13 cellular contexts compared by ENCODE assay signal in genomic region chr20:63254237-63254535, GRCh38. TPM values are rescaled to one million over a fixed set of nuclear protein-coding genes. Genes with fewer than 3 reads are reported as not detected.
DNase-seq lines count a peak whose midpoint lies in the region; ATAC-seq and TF ChIP-seq lines count a peak whose summit lies in the region.
"Had no signal": no experiment of that assay in that cellular context is flagged by ENCODE, and none has a peak within 500 bp of the region (broad histone marks: within the 10 kb centered on the region; RNA-seq: fewer than 3 reads in every experiment).

Gene NKAIN4, minus strand, starts transcription at chr20:63254463. Its CDS starts 13 bp downstream, at chr20:63254450.

- peak within 1 kb of the TSS; percentile 45 to 77 (median 62) for H3K4me3 ChIP-seq in BLaER1 treated with 17β-estradiol and CSF1 and Interleukin-3, amounts not matched to agents 10 nM and 100 nM
- H3K4me3 ChIP-seq in iPS DF 6.9 (ENCODE audit: low read length) (peak within 1 kb of the TSS; percentile 28; the same call in 1 of the 2 replicates), prostate gland (peak within 1 kb of the TSS; percentile 12 to 26)
- H3K4me3 ChIP-seq: GM12878, lung had no signal

- H3K27me3 Mint-ChIP-seq in T-helper 17 cell = peaks cover 74% of the 10 kb centered on the region

- intact Hi-C loops in prostate gland (cut with DNase I) = no loop called here

- no peak for TF ChIP-seq CTCF in prostate gland (IDR thresholded peaks at IDR 0.05)
- no peak for TF ChIP-seq CTCF in foreskin keratinocyte (conservative IDR thresholded peaks at IDR 0.05)

- TF ChIP-seq POLR2A in prostate gland (IDR thresholded peaks at IDR 0.05) = no peak

- H3K9me3 ChIP-seq in BLaER1 treated with 17β-estradiol and CSF1 and Interleukin-3, amounts not matched to agents 10 nM and 100 nM (replicated peaks in 1 of 11) = 0 out of 22 replicates have a peak, but pooled peaks cover 0 to 3% (median 0%) of the 10 kb centered on the region in 11 experiments
- H3K9me3 ChIP-seq in T-helper 17 cell (ENCODE audit: control insufficient read depth, low read length, poor library complexity, severe bottlenecking) = no peaks in the 10 kb centered on the region
- H3K9me3 ChIP-seq in iPS DF 6.9 (ENCODE audit: control insufficient read depth, insufficient read depth, low read length) = no peaks in the 10 kb centered on the region
- no peaks in the 10 kb centered on the region for H3K9me3 ChIP-seq in prostate gland

- peaks cover 4% of the 10 kb centered on the region for H3K36me3 Mint-ChIP-seq in T-helper 17 cell (ENCODE audit: low read depth)

- peaks cover 44 to 94% (median 53%) of the 10 kb centered on the region in 11 experiments for H3K27me3 ChIP-seq in BLaER1 treated with 17β-estradiol and CSF1 and Interleukin-3, amounts not matched to agents 10 nM and 100 nM
- H3K27me3 ChIP-seq in iPS DF 6.9 (ENCODE audit: control insufficient read depth, insufficient read depth, low read length) = peaks cover 2% of the 10 kb centered on the region; the same call in 1 of the 2 replicates
- H3K27me3 ChIP-seq in prostate gland (replicated peaks; ENCODE audit: insufficient read depth) = peaks cover 20% of the 10 kb centered on the region
- peaks cover 46% of the 10 kb centered on the region for H3K27me3 ChIP-seq in foreskin keratinocyte

- H3K27ac Mint-ChIP-seq in T-helper 17 cell = no peak within 1 kb of the TSS

- peaks cover 10% of the 10 kb centered on the region for H3K4me1 Mint-ChIP-seq in T-helper 17 cell

- in situ Hi-C loops in ACHN (cut with HindIII; ENCODE audit: low pct_ligation_motif_present, low pct_unique_long_range_greater_than_20kb, low sequenced_read_pairs) = no loop called here

- peak within 1 kb of the TSS; percentile 90 to 100 (median 95) for H3K4me2 ChIP-seq in BLaER1 treated with 17β-estradiol and CSF1 and Interleukin-3, amounts not matched to agents 10 nM and 100 nM

- peaks cover 0 to 73% (median 23%) of the 10 kb centered on the region in 11 experiments; a peak in 16 of 22 replicates for H4K20me1 ChIP-seq in BLaER1 treated with 17β-estradiol and CSF1 and Interleukin-3, amounts not matched to agents 10 nM and 100 nM

- ATAC-seq in T-helper 17 cell = no peak
- no peak for ATAC-seq in foreskin keratinocyte
- no peak for ATAC-seq in HG02571 (IDR thresholded peaks at IDR 0.05; ENCODE audit: unreplicated experiment)

- peak within 1 kb of the TSS in 4 of 11 experiments; percentile 48 to 70 (median 60); a peak in 7 of 22 replicates for H3K27ac ChIP-seq in BLaER1 treated with 17β-estradiol and CSF1 and Interleukin-3, amounts not matched to agents 10 nM and 100 nM
- H3K27ac ChIP-seq in iPS DF 6.9 (ENCODE audit: low read length) = no peak within 1 kb of the TSS
- no peak within 1 kb of the TSS for H3K27ac ChIP-seq in prostate gland
- H3K27ac ChIP-seq in foreskin keratinocyte = no peak within 1 kb of the TSS

- no peaks in the 10 kb centered on the region for H3K36me3 ChIP-seq in BLaER1 treated with 17β-estradiol and CSF1 and Interleukin-3, amounts not matched to agents 10 nM and 100 nM
- no peaks in the 10 kb centered on the region for H3K36me3 ChIP-seq in iPS DF 6.9 (ENCODE audit: control insufficient read depth, insufficient read depth, low read length)
- no peaks in the 10 kb centered on the region for H3K36me3 ChIP-seq in prostate gland

- WGBS in iPS DF 6.9 (ENCODE audit: insufficient coverage, insufficient read length) = no CpG with 5 or more reads among the region's 39 CpGs
- 0% methylated on average over 1 of the region's 39 CpGs for WGBS in prostate gland

- no peak for DNase-seq in T-helper 17 cell
- DNase-seq in iPS DF 6.9 (ENCODE audit: low read depth, low spot score) = no peak
- DNase-seq in prostate gland (ENCODE audit: low spot score) = no peak
- DNase-seq in superior temporal gyrus (ENCODE audit: extremely low spot score) = no peak
- DNase-seq in ACHN = no peak
- DNase-seq in foreskin keratinocyte = no peak
- DNase-seq: activated CD8-positive, alpha-beta memory T cell treated with anti-CD3 and anti-CD28 coated beads, Interleukin-2, amount 50 U/mL, for 4 hours; NK-92 treated with Interleukin-12 subunit alpha and Interleukin-12 subunit beta, amount 100 ng/mL, for 24 hours had no signal

- peak within 1 kb of the TSS in 10 of 11 experiments; percentile 36 to 82 (median 62); a peak in 14 of 22 replicates for H3K9ac ChIP-seq in BLaER1 treated with 17β-estradiol and CSF1 and Interleukin-3, amounts not matched to agents 10 nM and 100 nM

- H3K4me1 ChIP-seq in BLaER1 treated with 17β-estradiol and CSF1 and Interleukin-3, amounts not matched to agents 10 nM and 100 nM = peaks cover 39 to 98% (median 93%) of the 10 kb centered on the region in 10 experiments
- H3K4me1 ChIP-seq in iPS DF 6.9 (ENCODE audit: control insufficient read depth, insufficient read depth, low read length) (no peaks in the 10 kb centered on the region), prostate gland (replicated peaks) (no peaks in the 10 kb centered on the region), foreskin keratinocyte (peaks cover 12% of the 10 kb centered on the region)

- H3K4me3 Mint-ChIP-seq in T-helper 17 cell = peak within 1 kb of the TSS; percentile 74

RNA-seq across cellular contexts. Expression of gene NKAIN4, which starts in this region (rescaled TPM):
- total RNA-seq in T-helper 17 cell (not detected), prostate gland (1 to 10 TPM in 1 of 2 donors, not detected in 1; 1.2 TPM), foreskin keratinocyte (0.11 and 0.20 TPM in 2 replicates)
- 0.27 and 0.29 TPM in 2 replicates for polyA plus RNA-seq in foreskin keratinocyte
- total RNA-seq: GM12878; T-helper 2 cell treated with Interferon-gamma antibody and Interleukin-4, amounts not matched to agents 100 ng/mL and 5 ng/mL, for 36 hours had no signal
